8 cellular contexts compared by ENCODE assay signal in the genomic region with DNA sequence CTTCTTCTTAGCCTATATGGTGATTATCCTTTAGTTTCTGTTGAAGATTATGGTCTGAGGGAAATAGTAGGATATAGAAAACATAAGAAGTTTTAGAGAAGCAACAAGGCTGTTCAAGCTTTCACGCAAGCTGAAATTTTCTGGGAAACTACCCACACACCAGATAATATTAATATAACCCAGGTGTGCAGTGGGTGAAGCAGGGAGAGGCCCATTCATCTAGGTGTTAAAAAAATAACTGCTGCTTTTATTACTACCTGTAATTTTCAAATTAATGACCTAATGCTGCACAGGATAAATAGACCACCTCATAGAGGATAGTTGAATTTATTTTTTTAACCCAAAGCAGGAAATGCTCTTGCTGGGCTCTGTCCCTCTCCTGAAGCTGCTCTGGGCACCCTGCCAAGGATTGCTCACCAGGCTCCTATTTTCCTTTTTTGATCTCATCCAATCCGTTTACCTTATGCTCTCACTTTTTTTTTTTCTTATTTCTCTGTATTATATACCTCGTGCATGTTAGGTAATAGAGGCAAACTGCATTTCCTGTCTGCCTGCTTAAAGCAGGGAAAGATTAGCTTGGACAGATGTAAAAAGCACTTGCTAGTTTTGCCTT.
DNase-seq lines count a peak whose midpoint lies in the region; ATAC-seq and TF ChIP-seq lines count a peak whose summit lies in the region.

No MANE protein-coding gene starts in this region.

- no peaks in the 10 kb centered on the region for H3K79me2 ChIP-seq in SK-N-SH (ENCODE audit: insufficient read depth)

- no peaks in the 10 kb centered on the region for H4K20me1 ChIP-seq in SK-N-SH (ENCODE audit: insufficient read depth)

- H3K4me1 ChIP-seq in SK-N-SH (ENCODE audit: control insufficient read depth in 1 of 2, insufficient read depth in 2 of 2, low read depth in 1 of 2, low read length in 1 of 2), result peaks cover 25 to 28% of the 10 kb centered on the region in 2 experiments

- H3K4me3 ChIP-seq in MG63 (no peak overlapping the region), SK-N-SH (ENCODE audit: low read depth in 2 of 2, low read length in 1 of 2) (peak overlapping the region in 1 of 2 experiments; percentile 13; a peak in 1 of 4 replicates), fibroblast of villous mesenchyme (ENCODE audit: low read depth, low read length) (no peak overlapping the region)

- TF ChIP-seq CTCF in SK-N-SH (IDR thresholded peaks at IDR 0.05) (no peak), fibroblast of villous mesenchyme (IDR thresholded peaks at IDR 0.05; ENCODE audit: insufficient read depth, low read depth, low read length) (no peak), GM20000 (IDR thresholded peaks at IDR 0.05; ENCODE audit: extremely low read depth, missing control alignments) (no peak)

- WGBS in SK-N-SH (ENCODE audit: low lambda C conversion rate), result 23% methylated on average over 3 of the region's 3 CpGs

- H3K9ac ChIP-seq in SK-N-SH, result no peak overlapping the region

- DNase-seq in Ammon's horn (ENCODE audit: low spot score) (peak; percentile 36), MG63 (peak; percentile 93), SK-N-SH (peak; percentile 63), fibroblast of villous mesenchyme (ENCODE audit: low read depth) (peak; percentile 75), stromal cell of bone marrow (ENCODE audit: low read depth) (peak; percentile 34), GM20000 (ENCODE audit: low spot score) (no peak)

- CTCF ChIA-PET in SK-N-SH (lab: Yijun Ruan, JAX), result interaction anchor here (1.2 to 1.6 kb wide), 4 partner anchors 19 to 125 kb away, joined by 3 to 4 read pairs (median 4); no protein-coding TSS in a partner anchor

- ATAC-seq in GM18907 (IDR thresholded peaks at IDR 0.05; ENCODE audit: unreplicated experiment) (no peak), HG03565 (IDR thresholded peaks at IDR 0.05; ENCODE audit: unreplicated experiment) (no peak)

- no peaks in the 10 kb centered on the region for H3K36me3 ChIP-seq in MG63
- H3K36me3 ChIP-seq in SK-N-SH (replicated peaks in 1 of 2; ENCODE audit: control insufficient read depth in 1 of 2, insufficient read depth in 2 of 2, low read length in 1 of 2), result peaks cover 0 to 3% of the 10 kb centered on the region in 2 experiments

- H3K9me3 ChIP-seq in MG63 (no peaks in the 10 kb centered on the region), SK-N-SH (no peaks in the 10 kb centered on the region)

- H3K4me2 ChIP-seq in SK-N-SH, result peak overlapping the region; percentile 61

- POLR2A ChIA-PET in SK-N-SH (lab: Yijun Ruan, JAX), result no interaction called here

- peaks cover 4% of the 10 kb centered on the region for H3F3A ChIP-seq in SK-N-SH (replicated peaks; ENCODE audit: insufficient read depth)

- no peak overlapping the region for H2AFZ ChIP-seq in SK-N-SH (ENCODE audit: low read depth)

- TF ChIP-seq RAD21 in SK-N-SH (IDR thresholded peaks at IDR 0.05; ENCODE audit: low read length), result 0 out of 2 replicates have a peak, but pooled peaks have one; percentile 11

- no peaks in the 10 kb centered on the region for H3K9me2 ChIP-seq in SK-N-SH

- TF ChIP-seq EP300 in SK-N-SH (IDR thresholded peaks at IDR 0.05; ENCODE audit: borderline replicate concordance in 1 of 2, low read depth in 1 of 2, low read length in 1 of 2), result no peak; a peak in 1 of 4 replicates

- H3K27ac ChIP-seq in SK-N-SH (ENCODE audit: low read depth in 2 of 2, low read length in 1 of 2), result peak overlapping the region; percentile 49 to 75

- H3K27me3 ChIP-seq in MG63 (no peaks in the 10 kb centered on the region), SK-N-SH (ENCODE audit: insufficient read depth) (no peaks in the 10 kb centered on the region)

TF ChIP-seq in SK-N-SH, 30 proteins besides CTCF, POLR2A, EP300 and RAD21:
- TF ChIP-seq CHD2 (IDR thresholded peaks at IDR 0.05; ENCODE audit: low read length, partially characterized antibody) (peak; percentile 7), TCF12 (IDR thresholded peaks at IDR 0.05) (peak; percentile 68), ELF1 (IDR thresholded peaks at IDR 0.05) (peak; percentile 46; the same call in 1 of the 2 replicates), FOXJ3 (CRISPR knock-in tag; IDR thresholded peaks at IDR 0.05) (no peak), JUND (IDR thresholded peaks at IDR 0.05) (0 out of 2 replicates have a peak, but pooled peaks have one; percentile 11), RCOR1 (IDR thresholded peaks at IDR 0.05; ENCODE audit: low read length) (peak; percentile 9; the same call in 1 of the 2 replicates), NFIC (IDR thresholded peaks at IDR 0.05; ENCODE audit: borderline replicate concordance) (peak; percentile 94), FOSL2 (IDR thresholded peaks at IDR 0.05; ENCODE audit: borderline replicate concordance, low read depth) (peak; percentile 37; the same call in 1 of the 2 replicates), FOXM1 (IDR thresholded peaks at IDR 0.05; ENCODE audit: low read depth) (no peak)
- TF ChIP-seq, protein P1, sequence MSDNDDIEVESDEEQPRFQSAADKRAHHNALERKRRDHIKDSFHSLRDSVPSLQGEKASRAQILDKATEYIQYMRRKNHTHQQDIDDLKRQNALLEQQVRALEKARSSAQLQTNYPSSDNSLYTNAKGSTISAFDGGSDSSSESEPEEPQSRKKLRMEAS (IDR thresholded peaks at IDR 0.05; ENCODE audit: low read depth), result 0 out of 2 replicates have a peak, but pooled peaks have one; percentile 21
- TF ChIP-seq, protein P2, sequence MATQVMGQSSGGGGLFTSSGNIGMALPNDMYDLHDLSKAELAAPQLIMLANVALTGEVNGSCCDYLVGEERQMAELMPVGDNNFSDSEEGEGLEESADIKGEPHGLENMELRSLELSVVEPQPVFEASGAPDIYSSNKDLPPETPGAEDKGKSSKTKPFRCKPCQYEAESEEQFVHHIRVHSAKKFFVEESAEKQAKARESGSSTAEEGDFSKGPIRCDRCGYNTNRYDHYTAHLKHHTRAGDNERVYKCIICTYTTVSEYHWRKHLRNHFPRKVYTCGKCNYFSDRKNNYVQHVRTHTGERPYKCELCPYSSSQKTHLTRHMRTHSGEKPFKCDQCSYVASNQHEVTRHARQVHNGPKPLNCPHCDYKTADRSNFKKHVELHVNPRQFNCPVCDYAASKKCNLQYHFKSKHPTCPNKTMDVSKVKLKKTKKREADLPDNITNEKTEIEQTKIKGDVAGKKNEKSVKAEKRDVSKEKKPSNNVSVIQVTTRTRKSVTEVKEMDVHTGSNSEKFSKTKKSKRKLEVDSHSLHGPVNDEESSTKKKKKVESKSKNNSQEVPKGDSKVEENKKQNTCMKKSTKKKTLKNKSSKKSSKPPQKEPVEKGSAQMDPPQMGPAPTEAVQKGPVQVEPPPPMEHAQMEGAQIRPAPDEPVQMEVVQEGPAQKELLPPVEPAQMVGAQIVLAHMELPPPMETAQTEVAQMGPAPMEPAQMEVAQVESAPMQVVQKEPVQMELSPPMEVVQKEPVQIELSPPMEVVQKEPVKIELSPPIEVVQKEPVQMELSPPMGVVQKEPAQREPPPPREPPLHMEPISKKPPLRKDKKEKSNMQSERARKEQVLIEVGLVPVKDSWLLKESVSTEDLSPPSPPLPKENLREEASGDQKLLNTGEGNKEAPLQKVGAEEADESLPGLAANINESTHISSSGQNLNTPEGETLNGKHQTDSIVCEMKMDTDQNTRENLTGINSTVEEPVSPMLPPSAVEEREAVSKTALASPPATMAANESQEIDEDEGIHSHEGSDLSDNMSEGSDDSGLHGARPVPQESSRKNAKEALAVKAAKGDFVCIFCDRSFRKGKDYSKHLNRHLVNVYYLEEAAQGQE (IDR thresholded peaks at IDR 0.05; ENCODE audit: low read depth, low read length), result peak; percentile 69
- TF ChIP-seq, protein P3, sequence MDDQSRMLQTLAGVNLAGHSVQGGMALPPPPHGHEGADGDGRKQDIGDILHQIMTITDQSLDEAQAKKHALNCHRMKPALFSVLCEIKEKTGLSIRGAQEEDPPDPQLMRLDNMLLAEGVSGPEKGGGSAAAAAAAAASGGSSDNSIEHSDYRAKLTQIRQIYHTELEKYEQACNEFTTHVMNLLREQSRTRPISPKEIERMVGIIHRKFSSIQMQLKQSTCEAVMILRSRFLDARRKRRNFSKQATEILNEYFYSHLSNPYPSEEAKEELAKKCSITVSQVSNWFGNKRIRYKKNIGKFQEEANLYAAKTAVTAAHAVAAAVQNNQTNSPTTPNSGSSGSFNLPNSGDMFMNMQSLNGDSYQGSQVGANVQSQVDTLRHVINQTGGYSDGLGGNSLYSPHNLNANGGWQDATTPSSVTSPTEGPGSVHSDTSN (IDR thresholded peaks at IDR 0.05), result 0 out of 2 replicates have a peak, but pooled peaks have one; percentile 17
- TF ChIP-seq, protein P4, sequence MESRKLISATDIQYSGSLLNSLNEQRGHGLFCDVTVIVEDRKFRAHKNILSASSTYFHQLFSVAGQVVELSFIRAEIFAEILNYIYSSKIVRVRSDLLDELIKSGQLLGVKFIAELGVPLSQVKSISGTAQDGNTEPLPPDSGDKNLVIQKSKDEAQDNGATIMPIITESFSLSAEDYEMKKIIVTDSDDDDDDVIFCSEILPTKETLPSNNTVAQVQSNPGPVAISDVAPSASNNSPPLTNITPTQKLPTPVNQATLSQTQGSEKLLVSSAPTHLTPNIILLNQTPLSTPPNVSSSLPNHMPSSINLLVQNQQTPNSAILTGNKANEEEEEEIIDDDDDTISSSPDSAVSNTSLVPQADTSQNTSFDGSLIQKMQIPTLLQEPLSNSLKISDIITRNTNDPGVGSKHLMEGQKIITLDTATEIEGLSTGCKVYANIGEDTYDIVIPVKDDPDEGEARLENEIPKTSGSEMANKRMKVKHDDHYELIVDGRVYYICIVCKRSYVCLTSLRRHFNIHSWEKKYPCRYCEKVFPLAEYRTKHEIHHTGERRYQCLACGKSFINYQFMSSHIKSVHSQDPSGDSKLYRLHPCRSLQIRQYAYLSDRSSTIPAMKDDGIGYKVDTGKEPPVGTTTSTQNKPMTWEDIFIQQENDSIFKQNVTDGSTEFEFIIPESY (IDR thresholded peaks at IDR 0.05; ENCODE audit: borderline replicate concordance, low read depth), result no peak
TF ChIP-seq in SK-N-SH: peak in this region for 10.
